ENCODE assay signal across 21 cellular contexts in genomic region chr21:39030127-39030884, GRCh38.
DNase-seq lines count a peak whose midpoint lies in the region; ATAC-seq, FAIRE-seq and TF ChIP-seq lines count a peak whose summit lies in the region.
"Had no signal": no experiment of that assay in that cellular context is flagged by ENCODE, and none has a peak within 500 bp of the region (broad histone marks: within the 10 kb centered on the region; RNA-seq: fewer than 3 reads in every experiment).

No MANE protein-coding gene starts in this region.

- TF ChIP-seq CTCF in mammary epithelial cell (conservative IDR thresholded peaks at IDR 0.05 in 1 of 2, IDR thresholded peaks at IDR 0.05 in 1 of 2; ENCODE audit: extremely low read depth in 1 of 2, insufficient read depth in 1 of 2, low read depth in 1 of 2, low read length in 2 of 2), result no peak
- no peak for TF ChIP-seq CTCF in breast epithelium (IDR thresholded peaks at IDR 0.05)
- no peak for TF ChIP-seq CTCF in WTC11 (IDR thresholded peaks at IDR 0.05)
- no peak for TF ChIP-seq CTCF in upper lobe of right lung (IDR thresholded peaks at IDR 0.05)
- TF ChIP-seq CTCF in D721Med (IDR thresholded peaks at IDR 0.05; ENCODE audit: insufficient read depth, missing control alignments), result no peak

- TF ChIP-seq POLR2A in breast epithelium (IDR thresholded peaks at IDR 0.05), result no peak

- DNase-seq in mammary epithelial cell (peak; percentile 33), breast epithelium (ENCODE audit: low spot score in 2 of 2) (no peak), WTC11 (ENCODE audit: low spot score) (peak; percentile 80), kidney tubule cell (ENCODE audit: low spot score) (peak; percentile 84), upper lobe of right lung (no peak), SK-N-DZ (ENCODE audit: low spot score) (no peak), NCI-H2107 (lab: John Stamatoyannopoulos, UW) (no peak), D721Med (ENCODE audit: insufficient read length, low spot score) (no peak)
- DNase-seq: activated CD4-positive, alpha-beta T cell treated with anti-CD3 and anti-CD28 coated beads for 48 hours; activated effector memory CD4-positive, alpha-beta T cell treated with Interleukin-2 at 50 U/mL for 16 hours; adrenal gland; effector CD8-positive, alpha-beta T cell; head of caudate nucleus; left cardiac atrium; MV-4-11; NCI-H2081 treated with DMSO at 0.1 percent for 48 hours; OCI-M1; spleen had no signal

- ATAC-seq in WTC11, result peak; percentile 99
- peak; percentile 18 for ATAC-seq in upper lobe of right lung

- peaks cover 4% of the 10 kb centered on the region; the same call in 1 of the 2 replicates for H3K36me3 Mint-ChIP-seq in WTC11

- in situ Hi-C loops in mammary epithelial cell (cut with MboI; ENCODE audit: low sequenced_read_pairs in 2 of 2), result no loop called here

- intact Hi-C loops in mammary epithelial cell (cut with micrococcal nuclease), result loop anchor here (1.0 to 5.0 kb wide), 2 partner anchors 18 to 52 kb away; no protein-coding TSS in a partner anchor
- intact Hi-C loops in breast epithelium (cut with DNase I; ENCODE audit: low total_unique reads), result no loop called here
- intact Hi-C loops in upper lobe of right lung (cut with DNase I), result no loop called here

- H3K36me3 ChIP-seq in mammary epithelial cell (ENCODE audit: insufficient read depth, low read length) (no peaks in the 10 kb centered on the region), breast epithelium (no peaks in the 10 kb centered on the region), upper lobe of right lung (no peaks in the 10 kb centered on the region)
- H3K36me3 ChIP-seq: adrenal gland; BLaER1 treated with 17β-estradiol and CSF1 and Interleukin-3, amounts not matched to agents 10 nM and 100 nM; spleen; thoracic aorta had no signal

- WGBS in mammary epithelial cell (ENCODE audit: low coverage, missing lambda C conversion rate), result 65% methylated on average over 10 of the region's 12 CpGs

- H3K9ac ChIP-seq in mammary epithelial cell (ENCODE audit: insufficient read depth, low read length), result no peak overlapping the region
- H3K9ac ChIP-seq: BLaER1 treated with 17β-estradiol and CSF1 and Interleukin-3, amounts not matched to agents 10 nM and 100 nM had no signal

- no TSS peak for BruUV-seq in mammary epithelial cell (replicated peaks; lab: Mats Ljungman, UMichigan)

- H3K9me3 ChIP-seq in mammary epithelial cell (replicated peaks; ENCODE audit: insufficient read depth, low read length) (no peaks in the 10 kb centered on the region), breast epithelium (peaks cover 0 to 6% of the 10 kb centered on the region in 2 donors), upper lobe of right lung (no peaks in the 10 kb centered on the region)
- H3K9me3 ChIP-seq: adrenal gland had no signal

- POLR2A ChIA-PET in WTC11 (lab: Charles Lee), result interaction anchor here (0.7 kb wide), 1 partner anchor 115 kb away, joined by 3 read pairs; no protein-coding TSS in a partner anchor

- no peak overlapping the region for H3K4me3 ChIP-seq in mammary epithelial cell (replicated peaks in 1 of 3; ENCODE audit: insufficient read depth in 1 of 3, low read depth in 2 of 3, low read length in 3 of 3)
- no peak overlapping the region for H3K4me3 ChIP-seq in breast epithelium
- H3K4me3 ChIP-seq in upper lobe of right lung, result no peak overlapping the region
- H3K4me3 ChIP-seq: adrenal gland; BLaER1 treated with 17β-estradiol and CSF1 and Interleukin-3, amounts not matched to agents 10 nM and 100 nM; spleen; thoracic aorta had no signal

- peaks cover 51% of the 10 kb centered on the region for H3K4me1 Mint-ChIP-seq in WTC11

- H3K9me3 Mint-ChIP-seq in WTC11, result peaks cover 15% of the 10 kb centered on the region

- H3K27ac Mint-ChIP-seq in WTC11, result peak overlapping the region; percentile 81

- no peaks in the 10 kb centered on the region for H3K27me3 ChIP-seq in mammary epithelial cell (ENCODE audit: insufficient read depth, low read length)
- H3K27me3 ChIP-seq in breast epithelium, result no peaks in the 10 kb centered on the region
- H3K27me3 ChIP-seq in upper lobe of right lung, result no peaks in the 10 kb centered on the region
- H3K27me3 ChIP-seq: adrenal gland had no signal

- peaks cover 28% of the 10 kb centered on the region for H3K4me1 ChIP-seq in mammary epithelial cell (ENCODE audit: insufficient read depth, low read length)
- no peaks in the 10 kb centered on the region for H3K4me1 ChIP-seq in breast epithelium
- peaks cover 20% of the 10 kb centered on the region for H3K4me1 ChIP-seq in upper lobe of right lung
- H3K4me1 ChIP-seq: adrenal gland had no signal

- H2AFZ ChIP-seq in mammary epithelial cell (ENCODE audit: low read depth, low read length), result peak overlapping the region; percentile 1

- FAIRE-seq in D721Med (lab: Jason Lieb, UNC), result no peak
- FAIRE-seq: TTC549 had no signal

- no peaks in the 10 kb centered on the region for H3K79me2 ChIP-seq in mammary epithelial cell (ENCODE audit: insufficient read depth, low read length)

- CTCF ChIA-PET in mammary epithelial cell (lab: Charles Lee; ENCODE audit: low non-redundant PET) (no interaction called here), WTC11 (lab: Charles Lee) (interaction anchor here (0.7 to 1.3 kb wide), 2 partner anchors 37 to 223 kb away, joined by 3 read pairs; no protein-coding TSS in a partner anchor)

- H3K27me3 Mint-ChIP-seq in WTC11 (ENCODE audit: low read depth), result no peaks in the 10 kb centered on the region; the same call in 1 of the 2 replicates

- H4K20me1 ChIP-seq in mammary epithelial cell (ENCODE audit: insufficient read depth, low read length), result no peaks in the 10 kb centered on the region
- H4K20me1 ChIP-seq: BLaER1 treated with 17β-estradiol and CSF1 and Interleukin-3, amounts not matched to agents 10 nM and 100 nM had no signal

- dilution Hi-C loops in mammary epithelial cell (cut with HindIII; ENCODE audit: low sequenced_read_pairs), result no loop called here

- H3K27ac ChIP-seq in mammary epithelial cell (ENCODE audit: insufficient read depth, low read depth, low read length) (no peak overlapping the region), breast epithelium (no peak overlapping the region), upper lobe of right lung (no peak overlapping the region)
- H3K27ac ChIP-seq: adrenal gland; BLaER1 treated with 17β-estradiol and CSF1 and Interleukin-3, amounts not matched to agents 10 nM and 100 nM; thoracic aorta had no signal

- no peak overlapping the region for H3K4me2 ChIP-seq in mammary epithelial cell (ENCODE audit: insufficient read depth, low read depth, low read length)

- no peak overlapping the region for H3K4me3 Mint-ChIP-seq in WTC11

TF ChIP-seq in WTC11, 78 proteins besides CTCF, POLR2A, EP300 and RAD21 (continues in another document):
- TF ChIP-seq MXD4 (CRISPR knock-in tag; IDR thresholded peaks at IDR 0.05; ENCODE audit: borderline replicate concordance), result 0 out of 2 replicates have a peak, but pooled peaks have one; percentile 25
- TF ChIP-seq RELA (CRISPR knock-in tag; IDR thresholded peaks at IDR 0.05; ENCODE audit: borderline replicate concordance), result no peak
- TF ChIP-seq OVOL2 (CRISPR knock-in tag; IDR thresholded peaks at IDR 0.05; ENCODE audit: borderline replicate concordance), result no peak
- TF ChIP-seq SP1 (CRISPR knock-in tag; conservative IDR thresholded peaks at IDR 0.05), result 0 out of 2 replicates have a peak, but pooled peaks have one; percentile 30
- TF ChIP-seq SMAD3 (CRISPR knock-in tag; IDR thresholded peaks at IDR 0.05; ENCODE audit: borderline replicate concordance), result no peak
- TF ChIP-seq TEAD1 (CRISPR knock-in tag; IDR thresholded peaks at IDR 0.05), result peak; percentile 99
- peak; percentile 81 for TF ChIP-seq USF2 (CRISPR knock-in tag; IDR thresholded peaks at IDR 0.05)
- TF ChIP-seq IRF2 (CRISPR knock-in tag; IDR thresholded peaks at IDR 0.05; ENCODE audit: borderline replicate concordance, low read depth), result no peak
- peak; percentile 99 for TF ChIP-seq TEAD4 (CRISPR knock-in tag; IDR thresholded peaks at IDR 0.05)
- TF ChIP-seq ATF3 (CRISPR knock-in tag; conservative IDR thresholded peaks at IDR 0.05), result no peak

Comparison
In these comparisons a context has a peak if more than half of its experiments do, and no peak if none do; other contexts are left out.
1. DNase-seq: peak in mammary epithelial cell (single experiment), WTC11 (single experiment) and kidney tubule cell (single experiment); none in breast epithelium (0 of 2), upper lobe of right lung (single experiment), SK-N-DZ (single experiment), NCI-H2107 (single experiment) and D721Med (single experiment).